7 cellular contexts compared by ENCODE assay signal in the genomic region with DNA sequence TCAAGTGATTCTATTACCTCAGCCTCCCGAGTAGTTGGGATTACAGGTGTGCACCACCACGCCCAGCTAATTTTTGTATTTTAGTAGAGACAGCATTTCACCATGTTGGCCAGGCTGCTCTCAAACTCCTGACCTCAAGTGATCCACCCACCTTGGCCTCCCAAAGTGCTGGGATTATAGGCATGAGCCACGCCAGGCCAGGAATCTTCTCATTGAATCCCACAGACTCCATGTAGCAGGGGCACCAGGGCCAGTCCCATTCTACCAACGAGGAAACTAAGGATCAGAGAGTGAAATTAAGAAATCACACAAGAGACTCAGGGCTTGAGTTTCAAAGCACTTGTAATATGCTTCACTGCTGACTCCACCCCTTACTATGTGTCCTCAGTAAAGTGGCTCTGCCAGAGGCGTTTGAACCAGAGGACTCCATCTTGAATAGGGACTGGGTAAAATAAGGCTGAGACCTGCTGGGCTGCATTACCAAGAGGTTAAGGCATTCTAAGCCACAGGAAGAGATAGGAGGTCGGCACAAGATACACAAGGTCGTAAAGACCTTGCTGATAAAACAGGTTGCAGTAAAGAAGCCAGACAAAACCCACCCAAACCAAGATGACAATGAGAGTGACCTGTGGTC.
DNase-seq lines count a peak whose midpoint lies in the region; ATAC-seq, FAIRE-seq and TF ChIP-seq lines count a peak whose summit lies in the region.
"Not testable (repeated sequence)": the region's sequence is repeated elsewhere in the genome, so short reads cannot be mapped to it uniquely, and the experiment has no call there.

No MANE protein-coding gene starts in this region.

- TF ChIP-seq CTCF in K562 (IDR thresholded peaks at IDR 0.05 in 2 of 3, conservative IDR thresholded peaks at IDR 0.05 in 1 of 3; ENCODE audit: insufficient read depth in 2 of 3, low read depth in 1 of 3, low read length in 3 of 3); natural killer cell (IDR thresholded peaks at IDR 0.05): not testable (repeated sequence)

- not testable (repeated sequence) for H3K36me3 Mint-ChIP-seq in T-helper 1 cell treated with Interleukin-12 subunit alpha and Interleukin-12 subunit beta and Interleukin-4 antibody, amounts not matched to agents 30 μg/mL and 1 μg/mL, for 36 hours (ENCODE audit: low read depth); activated CD4-positive, alpha-beta memory T cell treated with anti-CD3 and anti-CD28 coated beads, Interleukin-2, amount 10 ng/mL, durations not matched to agents 7 days and 5 days (ENCODE audit: low read depth); natural killer cell; stimulated activated effector memory CD8-positive, alpha-beta T cell treated with anti-CD3 and anti-CD28 coated beads, Interleukin-12 subunit alpha, Interleukin-12 subunit beta, amount 100 ng/mL, for 72 hours
- H3K36me3 Mint-ChIP-seq in activated T-helper 17 cell treated with anti-CD3 and anti-CD28 coated beads, Interleukin-2, amount 50 U/mL, for 72 hours (ENCODE audit: low read depth) = peaks cover 11% of the 10 kb centered on the region

- H2AFZ ChIP-seq in GM23248 (peak overlapping the region; percentile 76), K562 (ENCODE audit: low read depth, low read length) (peak overlapping the region; percentile 77)

- H3F3A ChIP-seq in GM23248 (ENCODE audit: insufficient read depth) = not testable (repeated sequence)

- not testable (repeated sequence) for H3K9me3 ChIP-seq in GM23248 (ENCODE audit: low read depth); K562 (replicated peaks; ENCODE audit: control insufficient read depth, insufficient read depth, low read depth, low read length)

- TF ChIP-seq RAD21 in K562 (CRISPR knock-in tag; conservative IDR thresholded peaks at IDR 0.05 in 1 of 2, IDR thresholded peaks at IDR 0.05 in 1 of 2) = not testable (repeated sequence)

- TF ChIP-seq POLR2A in K562 (conservative IDR thresholded peaks at IDR 0.05) = not testable (repeated sequence)

- peaks cover 26% of the 10 kb centered on the region for H3K4me1 Mint-ChIP-seq in T-helper 1 cell treated with Interleukin-12 subunit alpha and Interleukin-12 subunit beta and Interleukin-4 antibody, amounts not matched to agents 30 μg/mL and 1 μg/mL, for 36 hours (ENCODE audit: low read depth)
- H3K4me1 Mint-ChIP-seq in activated CD4-positive, alpha-beta memory T cell treated with anti-CD3 and anti-CD28 coated beads, Interleukin-2, amount 10 ng/mL, durations not matched to agents 7 days and 5 days = peaks cover 29% of the 10 kb centered on the region
- peaks cover 23% of the 10 kb centered on the region for H3K4me1 Mint-ChIP-seq in activated T-helper 17 cell treated with anti-CD3 and anti-CD28 coated beads, Interleukin-2, amount 50 U/mL, for 72 hours
- H3K4me1 Mint-ChIP-seq in natural killer cell = peaks cover 25% of the 10 kb centered on the region in 2 donors
- peaks cover 25% of the 10 kb centered on the region for H3K4me1 Mint-ChIP-seq in stimulated activated effector memory CD8-positive, alpha-beta T cell treated with anti-CD3 and anti-CD28 coated beads, Interleukin-12 subunit alpha, Interleukin-12 subunit beta, amount 100 ng/mL, for 72 hours

- not testable (repeated sequence) for H3K27ac ChIP-seq in GM23248; K562 (ENCODE audit: extremely low read depth, low read depth, low read length)

- intact Hi-C loops in K562 (cut with micrococcal nuclease); natural killer cell (cut with micrococcal nuclease): not testable (repeated sequence)

- POLR2A ChIA-PET in activated CD4-positive, alpha-beta memory T cell treated with anti-CD3 and anti-CD28 coated beads, Interleukin-2, amount 10 ng/mL, durations not matched to agents 7 days and 5 days (lab: Charles Lee) = interaction anchor here (1.3 to 5.7 kb wide), 3 partner anchors 26 to 152 kb away, joined by 3 to 97 read pairs (median 3); no protein-coding TSS in a partner anchor
- POLR2A ChIA-PET in K562 (lab: Yijun Ruan, JAX) = not testable (repeated sequence)

- H3K27me3 ChIP-seq in GM23248 (replicated peaks; ENCODE audit: insufficient read depth); K562 (ENCODE audit: control insufficient read depth in 2 of 2, insufficient read depth in 2 of 2, low read length in 2 of 2): not testable (repeated sequence)

- BruUV-seq in K562 (replicated peaks; lab: Mats Ljungman, UMichigan) = not testable (repeated sequence)

- peak; percentile 29 for ATAC-seq in activated T-helper 17 cell treated with anti-CD3 and anti-CD28 coated beads, Interleukin-2, amount 50 U/mL, for 72 hours (replicated peaks)
- ATAC-seq in K562, natural killer cell: not testable (repeated sequence)
- ATAC-seq in stimulated activated effector memory CD8-positive, alpha-beta T cell treated with anti-CD3 and anti-CD28 coated beads, Interleukin-12 subunit alpha, Interleukin-12 subunit beta, amount 100 ng/mL, for 72 hours = peak; percentile 55

- not testable (repeated sequence) for DNase-seq in GM23248; K562 (ENCODE audit: extremely low read depth in 1 of 4, low spot score in 3 of 4); natural killer cell; stimulated activated effector memory CD8-positive, alpha-beta T cell treated with anti-CD3 and anti-CD28 coated beads, Interleukin-12 subunit alpha, Interleukin-12 subunit beta, amount 100 ng/mL, for 72 hours (ENCODE audit: low spot score in 2 of 2)
- peak; percentile 24 for DNase-seq in activated CD4-positive, alpha-beta memory T cell treated with anti-CD3 and anti-CD28 coated beads, Interleukin-2, amount 10 ng/mL, durations not matched to agents 7 days and 5 days

- H3K9ac ChIP-seq in GM23248; K562 (ENCODE audit: insufficient read depth in 1 of 2, low read depth in 2 of 2, low read length in 2 of 2): not testable (repeated sequence)

- CTCF ChIA-PET in activated CD4-positive, alpha-beta memory T cell treated with anti-CD3 and anti-CD28 coated beads, Interleukin-2, amount 10 ng/mL, durations not matched to agents 7 days and 5 days (lab: Charles Lee) = interaction anchor here (1.1 kb wide), 1 partner anchor 169 kb away, joined by 3 read pairs; no protein-coding TSS in a partner anchor
- CTCF ChIA-PET in K562 (lab: Yijun Ruan, JAX; ENCODE audit: low intra/inter-chr PET ratio) = interaction anchor here (0.6 kb wide), 1 partner anchor 284 kb away, joined by 3 read pairs; no protein-coding TSS in a partner anchor

- in situ Hi-C loops in GM23248 (cut with MboI); K562 (cut with MboI): not testable (repeated sequence)

- H3K4me2 ChIP-seq in GM23248 (ENCODE audit: unreplicated experiment) = not testable (repeated sequence)
- peak overlapping the region; percentile 13 for H3K4me2 ChIP-seq in K562 (ENCODE audit: insufficient read depth, low read length)

- H3K4me3 Mint-ChIP-seq in T-helper 1 cell treated with Interleukin-12 subunit alpha and Interleukin-12 subunit beta and Interleukin-4 antibody, amounts not matched to agents 30 μg/mL and 1 μg/mL, for 36 hours = peak overlapping the region; percentile 9
- peak overlapping the region; percentile 16 for H3K4me3 Mint-ChIP-seq in activated CD4-positive, alpha-beta memory T cell treated with anti-CD3 and anti-CD28 coated beads, Interleukin-2, amount 10 ng/mL, durations not matched to agents 7 days and 5 days
- H3K4me3 Mint-ChIP-seq in activated T-helper 17 cell treated with anti-CD3 and anti-CD28 coated beads, Interleukin-2, amount 50 U/mL, for 72 hours; stimulated activated effector memory CD8-positive, alpha-beta T cell treated with anti-CD3 and anti-CD28 coated beads, Interleukin-12 subunit alpha, Interleukin-12 subunit beta, amount 100 ng/mL, for 72 hours: not testable (repeated sequence)
- H3K4me3 Mint-ChIP-seq in natural killer cell = peak overlapping the region; percentile 13

- H3K27ac Mint-ChIP-seq in T-helper 1 cell treated with Interleukin-12 subunit alpha and Interleukin-12 subunit beta and Interleukin-4 antibody, amounts not matched to agents 30 μg/mL and 1 μg/mL, for 36 hours; activated CD4-positive, alpha-beta memory T cell treated with anti-CD3 and anti-CD28 coated beads, Interleukin-2, amount 10 ng/mL, durations not matched to agents 7 days and 5 days; activated T-helper 17 cell treated with anti-CD3 and anti-CD28 coated beads, Interleukin-2, amount 50 U/mL, for 72 hours; natural killer cell; stimulated activated effector memory CD8-positive, alpha-beta T cell treated with anti-CD3 and anti-CD28 coated beads, Interleukin-12 subunit alpha, Interleukin-12 subunit beta, amount 100 ng/mL, for 72 hours: not testable (repeated sequence)

- H3K36me3 ChIP-seq in GM23248 (ENCODE audit: low read depth); K562 (ENCODE audit: control insufficient read depth, insufficient read depth, low read length): not testable (repeated sequence)

- H3K9me1 ChIP-seq in K562 (ENCODE audit: control insufficient read depth, insufficient read depth, low read length) = not testable (repeated sequence)

- H3K9me3 Mint-ChIP-seq in T-helper 1 cell treated with Interleukin-12 subunit alpha and Interleukin-12 subunit beta and Interleukin-4 antibody, amounts not matched to agents 30 μg/mL and 1 μg/mL, for 36 hours; activated CD4-positive, alpha-beta memory T cell treated with anti-CD3 and anti-CD28 coated beads, Interleukin-2, amount 10 ng/mL, durations not matched to agents 7 days and 5 days; activated T-helper 17 cell treated with anti-CD3 and anti-CD28 coated beads, Interleukin-2, amount 50 U/mL, for 72 hours; natural killer cell; stimulated activated effector memory CD8-positive, alpha-beta T cell treated with anti-CD3 and anti-CD28 coated beads, Interleukin-12 subunit alpha, Interleukin-12 subunit beta, amount 100 ng/mL, for 72 hours: not testable (repeated sequence)

- FAIRE-seq in K562 (lab: Jason Lieb, UNC) = not testable (repeated sequence)

- H3K27me3 Mint-ChIP-seq in T-helper 1 cell treated with Interleukin-12 subunit alpha and Interleukin-12 subunit beta and Interleukin-4 antibody, amounts not matched to agents 30 μg/mL and 1 μg/mL, for 36 hours (ENCODE audit: low read depth); activated CD4-positive, alpha-beta memory T cell treated with anti-CD3 and anti-CD28 coated beads, Interleukin-2, amount 10 ng/mL, durations not matched to agents 7 days and 5 days; activated T-helper 17 cell treated with anti-CD3 and anti-CD28 coated beads, Interleukin-2, amount 50 U/mL, for 72 hours; natural killer cell (ENCODE audit: low read depth in 2 of 2): not testable (repeated sequence)

- not testable (repeated sequence) for H3K4me1 ChIP-seq in GM23248 (ENCODE audit: insufficient read depth)
- H3K4me1 ChIP-seq in K562 (replicated peaks in 1 of 2; ENCODE audit: control insufficient read depth in 2 of 2, insufficient read depth in 2 of 2, low read length in 2 of 2) = peaks cover 0 to 25% of the 10 kb centered on the region in 2 experiments; a peak in 4 of 5 replicates

- H4K20me1 ChIP-seq in GM23248 (ENCODE audit: insufficient read depth); K562 (replicated peaks; ENCODE audit: control insufficient read depth, insufficient read depth, low read length): not testable (repeated sequence)

- TF ChIP-seq EP300 in K562 (IDR thresholded peaks at IDR 0.05; ENCODE audit: low read length) = not testable (repeated sequence)

- WGBS in GM23248 (ENCODE audit: low coverage in 1 of 2, low lambda C conversion rate in 2 of 2, missing lambda C conversion rate in 2 of 2), 2 experiments = 75 to 79% methylated on average over 7 of the region's 7 CpGs
- WGBS in K562 (ENCODE audit: insufficient coverage, low coverage, missing lambda C conversion rate) = 44% methylated on average over 7 of the region's 7 CpGs

- not testable (repeated sequence) for H3K4me3 ChIP-seq in GM23248, K562

- H3K79me2 ChIP-seq in GM23248 (ENCODE audit: insufficient read depth); K562 (ENCODE audit: control insufficient read depth, insufficient read depth, low read length): not testable (repeated sequence)

- H3K9me2 ChIP-seq in GM23248 (ENCODE audit: insufficient read depth) = not testable (repeated sequence)
